Comparison of ENCODE assay signal across 8 cellular contexts in genomic region chr3:14508966-14509795, GRCh38. TPM values are rescaled to one million over a fixed set of nuclear protein-coding genes. Genes with fewer than 3 reads are reported as not detected.
A peak's percentile ranks its signal among the peaks of the same experiment; 100 is the strongest.
DNase-seq lines count a peak whose midpoint lies in the region; ATAC-seq and TF ChIP-seq lines count a peak whose summit lies in the region.

No MANE protein-coding gene starts in this region.

- peak; percentile 93 for TF ChIP-seq CTCF in GM06990 (IDR thresholded peaks at IDR 0.05; ENCODE audit: insufficient read depth, low read length, poor library complexity, severe bottlenecking)
- peak; percentile 99 for TF ChIP-seq CTCF in left ventricle myocardium inferior (IDR thresholded peaks at IDR 0.05; ENCODE audit: borderline replicate concordance)

- H3K9me3 Mint-ChIP-seq in activated naive CD8-positive, alpha-beta T cell treated with anti-CD3 and anti-CD28 coated beads for 36 hours, result no peaks in the 10 kb centered on the region

- intact Hi-C loops in left ventricle myocardium inferior (cut with micrococcal nuclease), result no loop called here
- intact Hi-C loops in sciatic nerve (cut with DNase I), result loop anchor here (5.0 kb wide), 1 partner anchor 38 kb away; no protein-coding TSS in a partner anchor

- H3K27me3 ChIP-seq in GM06990 (replicated peaks; ENCODE audit: control insufficient read depth, insufficient read depth, low read length) (no peaks in the 10 kb centered on the region; the same call in none of the 2 replicates), left ventricle myocardium inferior (ENCODE audit: low read depth) (no peaks in the 10 kb centered on the region)

- ATAC-seq in SK-N-SH treated with all-trans-retinoic acid at 6 μM for 48 hours, result peak; percentile 86
- ATAC-seq in sciatic nerve, result peak; percentile 69
- ATAC-seq in GM21360 (IDR thresholded peaks at IDR 0.05; ENCODE audit: unreplicated experiment), result no peak

- no peaks in the 10 kb centered on the region for H3K36me3 ChIP-seq in GM06990 (ENCODE audit: control insufficient read depth, insufficient read depth, low read length)
- H3K36me3 ChIP-seq in left ventricle myocardium inferior, result peaks cover 21% of the 10 kb centered on the region

- peaks cover 3% of the 10 kb centered on the region for H3K4me1 Mint-ChIP-seq in activated naive CD8-positive, alpha-beta T cell treated with anti-CD3 and anti-CD28 coated beads for 36 hours

- H3K4me3 Mint-ChIP-seq in activated naive CD8-positive, alpha-beta T cell treated with anti-CD3 and anti-CD28 coated beads for 36 hours, result no peak overlapping the region

- peaks cover 17% of the 10 kb centered on the region for H3K4me1 ChIP-seq in left ventricle myocardium inferior

- H3K36me3 Mint-ChIP-seq in activated naive CD8-positive, alpha-beta T cell treated with anti-CD3 and anti-CD28 coated beads for 36 hours, result no peaks in the 10 kb centered on the region

- H3K9me3 ChIP-seq in left ventricle myocardium inferior (replicated peaks), result no peaks in the 10 kb centered on the region

- DNase-seq in GM06990 (ENCODE audit: extremely low read depth, insufficient read length), result peak; percentile 44
- peak; percentile 44 for DNase-seq in HT1080 (ENCODE audit: low read depth)
- DNase-seq in activated naive CD8-positive, alpha-beta T cell treated with anti-CD3 and anti-CD28 coated beads for 36 hours, result peak; percentile 71
- DNase-seq in left ventricle myocardium inferior, result peak; percentile 73
- DNase-seq in sciatic nerve (ENCODE audit: low spot score), result peak; percentile 83
- DNase-seq in cortex of kidney (lab: John Stamatoyannopoulos, UW), result no peak

- peak overlapping the region; percentile 42 for H3K27ac ChIP-seq in left ventricle myocardium inferior (replicated peaks)

- no peak overlapping the region for H3K27ac Mint-ChIP-seq in activated naive CD8-positive, alpha-beta T cell treated with anti-CD3 and anti-CD28 coated beads for 36 hours

- no peak overlapping the region for H3K4me3 ChIP-seq in GM06990 (replicated peaks; ENCODE audit: low read depth, low read length)
- H3K4me3 ChIP-seq in left ventricle myocardium inferior, result no peak overlapping the region

- H3K27me3 Mint-ChIP-seq in activated naive CD8-positive, alpha-beta T cell treated with anti-CD3 and anti-CD28 coated beads for 36 hours, result no peaks in the 10 kb centered on the region

TF ChIP-seq in SK-N-SH treated with all-trans-retinoic acid at 6 μM for 48 hours, 23 proteins besides CTCF, POLR2A, EP300 and RAD21:
- no peak for TF ChIP-seq CSDC2 (CRISPR knock-in tag; IDR thresholded peaks at IDR 0.05)
- no peak for TF ChIP-seq RARB (CRISPR knock-in tag; IDR thresholded peaks at IDR 0.05)
- no peak for TF ChIP-seq POU6F1 (CRISPR knock-in tag; IDR thresholded peaks at IDR 0.05; ENCODE audit: borderline replicate concordance, low read depth)
- no peak for TF ChIP-seq SNAI2 (CRISPR knock-in tag; IDR thresholded peaks at IDR 0.05)
- TF ChIP-seq PATZ1 (CRISPR knock-in tag; IDR thresholded peaks at IDR 0.05; ENCODE audit: borderline replicate concordance), result no peak
- no peak for TF ChIP-seq PPARA (CRISPR knock-in tag; IDR thresholded peaks at IDR 0.05; ENCODE audit: borderline replicate concordance)
- no peak for TF ChIP-seq ESRRG (CRISPR knock-in tag; IDR thresholded peaks at IDR 0.05)
- TF ChIP-seq BACH2 (CRISPR knock-in tag; IDR thresholded peaks at IDR 0.05; ENCODE audit: borderline replicate concordance), result no peak
- TF ChIP-seq GLIS3 (CRISPR knock-in tag; IDR thresholded peaks at IDR 0.05), result no peak
- no peak for TF ChIP-seq ZNF70 (CRISPR knock-in tag; IDR thresholded peaks at IDR 0.05)
- TF ChIP-seq ZNF8 (CRISPR knock-in tag; IDR thresholded peaks at IDR 0.05), result no peak
- TF ChIP-seq TSHZ2 (CRISPR knock-in tag; IDR thresholded peaks at IDR 0.05), result no peak

RNA-seq across cellular contexts. Expression of gene GRIP2, which starts 31.0 kb away (rescaled TPM):
- total RNA-seq in HT1080 (2014; rRNA removed; shearing (Covaris generic)), result 0.07 TPM in 1 of 2 replicates, not detected in the other
- not detected in 2 replicates for polyA plus RNA-seq in HT1080 (2015; cell fraction: cytosol; rRNA removed)
- not detected in 2 replicates for polyA plus RNA-seq in HT1080 (2015; cell fraction: nucleus; rRNA removed)
- not detected for total RNA-seq in activated naive CD8-positive, alpha-beta T cell treated with anti-CD3 and anti-CD28 coated beads for 36 hours
- total RNA-seq in left ventricle myocardium inferior (59.1 TPM), sciatic nerve (2.3 TPM)

Comparison
In these comparisons a context has a peak if more than half of its experiments do, and no peak if none do; other contexts are left out.
1. RNA of gene GRIP2, which starts 31.0 kb away (total RNA-seq): 59.1 TPM in left ventricle myocardium inferior (single experiment); 2.3 TPM in sciatic nerve (single experiment), 0.07 TPM in HT1080 and not detected in activated naive CD8-positive, alpha-beta T cell treated with anti-CD3 and anti-CD28 coated beads for 36 hours; every median in the first group is over 10 times any median in the second.